ENCODE assay signal across 8 cellular contexts in genomic region chr20:31560094-31560899, GRCh38. TPM values are rescaled to one million over a fixed set of nuclear protein-coding genes. Genes with fewer than 3 reads are reported as not detected.
DNase-seq lines count a peak whose midpoint lies in the region; ATAC-seq and TF ChIP-seq lines count a peak whose summit lies in the region.

No MANE protein-coding gene starts in this region.

- peak; percentile 54 for ATAC-seq in GM19023 (IDR thresholded peaks at IDR 0.05; ENCODE audit: unreplicated experiment)
- ATAC-seq in left lung, result peak; percentile 69
- ATAC-seq in HG03139 (IDR thresholded peaks at IDR 0.05; ENCODE audit: unreplicated experiment), result no peak

- H3K27ac ChIP-seq in left lung, result peak overlapping the region; percentile 63 to 84

- H3K36me3 ChIP-seq in BE2C (peaks cover 51% of the 10 kb centered on the region), left lung (peaks cover 0 to 85% of the 10 kb centered on the region in 2 donors)

- H3K4me1 ChIP-seq in BE2C, result peaks cover 16% of the 10 kb centered on the region
- peaks cover 8 to 39% of the 10 kb centered on the region in 2 donors for H3K4me1 ChIP-seq in left lung

- H3K9me3 ChIP-seq in BE2C (no peaks in the 10 kb centered on the region), left lung (no peaks in the 10 kb centered on the region)

- intact Hi-C loops in left lung (cut with DNase I), result loop anchor here in 1 of 2 donors (10.0 kb wide), 1 partner anchor 55 kb away; no protein-coding TSS in a partner anchor

- no peak overlapping the region for H3K4me3 ChIP-seq in BE2C (ENCODE audit: low read depth, low read length)
- H3K4me3 ChIP-seq in left lung, result no peak overlapping the region

- no peaks in the 10 kb centered on the region for H3K27me3 ChIP-seq in BE2C
- no peaks in the 10 kb centered on the region for H3K27me3 ChIP-seq in left lung

- peak; percentile 78 for DNase-seq in BE2C
- peak; percentile 63 for DNase-seq in NCI-H2171 treated with DMSO at 0.1 percent for 48 hours (lab: John Stamatoyannopoulos, UW)
- peak; percentile 59 to 68 for DNase-seq in activated CD4-positive, alpha-beta T cell treated with anti-CD3 and anti-CD28 coated beads for 24 hours (ENCODE audit: low read depth in 2 of 2)
- DNase-seq in cerebellum (ENCODE audit: low spot score), result peak; percentile 50
- peak; percentile 81 to 91 for DNase-seq in left lung
- peak; percentile 45 to 65 (median 51) for DNase-seq in stimulated activated CD4-positive, alpha-beta T cell treated with anti-CD3 and anti-CD28 coated beads, TNF-alpha, amount 100 ng/mL, for 1 hour (ENCODE audit: low read depth in 3 of 3, low spot score in 1 of 3)

- TF ChIP-seq CTCF in BE2C (IDR thresholded peaks at IDR 0.05; ENCODE audit: low read depth, low read length), result peak; percentile 95
- TF ChIP-seq CTCF in left lung (IDR thresholded peaks at IDR 0.05), result peak; percentile 69 to 91

RNA-seq across cellular contexts. Expression of gene ID1, which starts 44.8 kb away (rescaled TPM):
- polyA plus RNA-seq in BE2C (2012; ENCODE audit: insufficient read depth, insufficient read length, low read depth), result 40.6 TPM
- total RNA-seq in cerebellum (73.1 TPM), left lung (100 to 1,000 TPM; 185 to 297 TPM)

RNA-seq across cellular contexts. Expression of gene HM13, which starts 46.1 kb away (rescaled TPM):
- polyA plus RNA-seq in BE2C (2012; ENCODE audit: insufficient read depth, insufficient read length, low read depth), result 295 TPM
- 43.7 TPM for total RNA-seq in cerebellum
- 100 to 1,000 TPM; 185 to 282 TPM for total RNA-seq in left lung
